In the genomic region with DNA sequence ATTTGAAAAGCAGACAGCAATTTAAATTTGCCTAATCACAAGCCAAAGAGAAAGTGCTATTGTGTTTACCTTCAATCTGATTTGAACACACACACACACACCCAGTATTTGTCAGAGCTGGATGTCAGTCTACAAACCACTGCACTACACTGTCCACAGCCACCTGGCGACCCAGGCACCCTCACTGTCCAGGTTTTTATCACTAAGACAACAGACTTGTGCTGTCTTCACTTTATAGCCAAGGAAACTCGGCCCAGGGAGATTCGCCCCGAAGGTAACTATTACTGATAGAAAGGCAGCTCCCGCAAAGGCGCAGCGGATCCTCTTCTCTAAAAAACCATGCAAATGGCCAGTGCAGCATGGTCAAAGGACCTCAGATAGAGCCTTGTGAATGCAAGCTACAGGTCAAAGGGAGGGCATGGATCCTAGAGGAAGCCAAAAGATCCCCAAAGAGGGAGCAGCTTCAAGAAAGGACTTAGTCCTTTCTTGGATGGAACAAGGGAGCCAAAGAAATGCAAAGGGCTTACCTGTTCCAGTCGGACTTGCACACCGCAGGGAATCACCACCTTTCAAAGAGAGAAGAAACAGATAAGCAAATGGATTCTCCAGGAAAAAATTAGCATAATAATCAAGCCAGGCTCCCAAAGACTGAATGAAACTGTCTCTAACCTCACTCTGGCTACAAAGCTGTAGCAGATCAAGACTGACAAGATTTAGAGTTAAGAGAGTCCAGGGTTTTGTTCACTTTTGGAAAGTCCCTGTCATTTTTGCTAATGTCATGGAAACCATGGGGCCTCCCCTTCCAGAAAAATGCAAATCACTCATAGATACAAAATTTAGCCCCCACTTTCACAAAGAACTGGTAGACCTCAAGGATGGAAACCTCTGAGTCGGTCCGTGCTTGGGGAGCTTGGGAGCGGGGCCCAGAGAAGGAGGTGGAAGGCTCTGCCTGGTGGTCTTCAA, we compare ENCODE assay signal across 8 cellular contexts.
A peak's percentile ranks its signal among the peaks of the same experiment; 100 is the strongest.
DNase-seq lines count a peak whose midpoint lies in the region; ATAC-seq lines count a peak whose summit lies in the region.

No MANE protein-coding gene starts in this region.

- no peak overlapping the region for H3K4me3 Mint-ChIP-seq in T-helper 2 cell treated with Interferon-gamma antibody and Interleukin-4, amounts not matched to agents 5 μg/mL and 100 μg/mL, for 36 hours
- peak overlapping the region; percentile 70 for H3K4me3 Mint-ChIP-seq in dendritic cell treated with granulocyte-macrophage colony-stimulating factor and Interleukin-4, amounts not matched to agents 40 ng/mL and 50 ng/mL, for 4 days

- peaks cover 7 to 86% (median 60%) of the 10 kb centered on the region in 5 donors for H3K4me1 ChIP-seq in subcutaneous abdominal adipose tissue (ENCODE audit: control insufficient read depth in 5 of 5, insufficient read depth in 5 of 5, low read length in 5 of 5)

- intact Hi-C loops in dendritic cell treated with granulocyte-macrophage colony-stimulating factor and Interleukin-4, amounts not matched to agents 40 ng/mL and 50 ng/mL, for 4 days (cut with micrococcal nuclease) = loop anchor here (2.0 kb wide), 1 partner anchor 16 kb away; no protein-coding TSS in a partner anchor
- intact Hi-C loops in sciatic nerve (cut with DNase I) = no loop called here

- peaks cover 5% of the 10 kb centered on the region for H3K4me1 Mint-ChIP-seq in T-helper 2 cell treated with Interferon-gamma antibody and Interleukin-4, amounts not matched to agents 5 μg/mL and 100 μg/mL, for 36 hours (ENCODE audit: low read depth)
- H3K4me1 Mint-ChIP-seq in dendritic cell treated with granulocyte-macrophage colony-stimulating factor and Interleukin-4, amounts not matched to agents 40 ng/mL and 50 ng/mL, for 4 days (ENCODE audit: low read depth) = peaks cover 94% of the 10 kb centered on the region

- H3K9ac ChIP-seq in subcutaneous abdominal adipose tissue (ENCODE audit: low read length in 5 of 5) = peak overlapping the region in 1 of 5 donors; percentile 35

- H3K27me3 Mint-ChIP-seq in T-helper 2 cell treated with Interferon-gamma antibody and Interleukin-4, amounts not matched to agents 5 μg/mL and 100 μg/mL, for 36 hours (ENCODE audit: low read depth) = no peaks in the 10 kb centered on the region
- no peaks in the 10 kb centered on the region for H3K27me3 Mint-ChIP-seq in dendritic cell treated with granulocyte-macrophage colony-stimulating factor and Interleukin-4, amounts not matched to agents 40 ng/mL and 50 ng/mL, for 4 days

- no peaks in the 10 kb centered on the region for H3K9me3 ChIP-seq in subcutaneous abdominal adipose tissue (ENCODE audit: control insufficient read depth in 5 of 5, low read length in 5 of 5)

- no peaks in the 10 kb centered on the region for H3K9me3 Mint-ChIP-seq in T-helper 2 cell treated with Interferon-gamma antibody and Interleukin-4, amounts not matched to agents 5 μg/mL and 100 μg/mL, for 36 hours
- H3K9me3 Mint-ChIP-seq in dendritic cell treated with granulocyte-macrophage colony-stimulating factor and Interleukin-4, amounts not matched to agents 40 ng/mL and 50 ng/mL, for 4 days = no peaks in the 10 kb centered on the region

- no peaks in the 10 kb centered on the region for H3K36me3 Mint-ChIP-seq in T-helper 2 cell treated with Interferon-gamma antibody and Interleukin-4, amounts not matched to agents 5 μg/mL and 100 μg/mL, for 36 hours (ENCODE audit: low read depth)
- peaks cover 36% of the 10 kb centered on the region for H3K36me3 Mint-ChIP-seq in dendritic cell treated with granulocyte-macrophage colony-stimulating factor and Interleukin-4, amounts not matched to agents 40 ng/mL and 50 ng/mL, for 4 days (ENCODE audit: low read depth)

- DNase-seq in T-helper 2 cell treated with Interferon-gamma antibody and Interleukin-4, amounts not matched to agents 5 μg/mL and 100 μg/mL, for 36 hours (ENCODE audit: low spot score) = peak; percentile 51
- DNase-seq in T-helper 2 cell = no peak
- no peak for DNase-seq in hypothalamus (lab: John Stamatoyannopoulos, UW)
- no peak for DNase-seq in D341Med (ENCODE audit: low spot score)
- DNase-seq in sciatic nerve (ENCODE audit: low spot score) = no peak

- no peak overlapping the region for H3K27ac Mint-ChIP-seq in T-helper 2 cell treated with Interferon-gamma antibody and Interleukin-4, amounts not matched to agents 5 μg/mL and 100 μg/mL, for 36 hours
- H3K27ac Mint-ChIP-seq in dendritic cell treated with granulocyte-macrophage colony-stimulating factor and Interleukin-4, amounts not matched to agents 40 ng/mL and 50 ng/mL, for 4 days = peak overlapping the region; percentile 86

- H3K27ac ChIP-seq in subcutaneous abdominal adipose tissue (ENCODE audit: low read depth, low read length) = peak overlapping the region; percentile 84

- ATAC-seq in HG03139 (IDR thresholded peaks at IDR 0.05; ENCODE audit: unreplicated experiment) (peak; percentile 51), sciatic nerve (no peak)

- no peak overlapping the region for H3K4me3 ChIP-seq in subcutaneous abdominal adipose tissue (ENCODE audit: low read depth in 1 of 5, low read length in 5 of 5)

- no peaks in the 10 kb centered on the region for H3K27me3 ChIP-seq in subcutaneous abdominal adipose tissue (ENCODE audit: control insufficient read depth in 5 of 5, insufficient read depth in 4 of 5, low read length in 5 of 5)

- H3K36me3 ChIP-seq in subcutaneous abdominal adipose tissue (ENCODE audit: control insufficient read depth in 5 of 5, insufficient read depth in 5 of 5, low read length in 5 of 5) = peaks cover 0 to 4% (median 0%) of the 10 kb centered on the region in 5 donors
